19 cellular contexts compared by ENCODE assay signal in the genomic region with DNA sequence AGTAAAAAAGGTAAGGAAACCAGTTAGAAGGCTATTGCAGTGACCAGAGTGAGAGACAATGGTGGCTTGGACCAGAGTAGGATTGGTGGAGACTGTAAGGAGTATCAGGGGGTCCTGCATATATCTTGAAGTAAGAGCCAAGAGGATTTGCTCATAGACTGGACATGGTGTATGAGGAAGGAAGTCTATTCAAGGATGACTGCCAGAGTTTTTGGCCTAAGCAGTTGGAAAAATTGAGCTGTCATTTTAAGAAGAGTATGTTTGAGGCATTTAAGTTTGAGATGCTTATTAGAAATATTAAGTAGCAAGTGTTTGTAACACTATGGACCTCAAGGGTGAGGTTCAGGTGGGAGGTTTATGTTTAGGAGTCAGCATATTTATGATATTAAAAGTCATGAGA.
A peak's percentile ranks its signal among the peaks of the same experiment; 100 is the strongest.
DNase-seq lines count a peak whose midpoint lies in the region; ATAC-seq, FAIRE-seq and TF ChIP-seq lines count a peak whose summit lies in the region.
"Had no signal": no experiment of that assay in that cellular context is flagged by ENCODE, and none has a peak within 500 bp of the region (broad histone marks: within the 10 kb centered on the region; RNA-seq: fewer than 3 reads in every experiment).

No MANE protein-coding gene starts in this region.

- POLR2A ChIA-PET in SK-N-SH (lab: Yijun Ruan, JAX) (no interaction called here), GM12878 (lab: Charles Lee) (no interaction called here)

- H3K36me3 Mint-ChIP-seq in stimulated activated naive B cell treated with anti-CD40 and anti-IgM and Interleukin-4, amounts not matched to agents 10 μg/mL and 1 μg/mL and 100 μg/mL, for 72 hours, result no peaks in the 10 kb centered on the region
- H3K36me3 Mint-ChIP-seq: CD14-positive monocyte; CD4-positive, alpha-beta memory T cell; IgD-negative memory B cell had no signal

- H3K4me2 ChIP-seq in SK-N-SH, result peak overlapping the region; percentile 4; the same call in 1 of the 2 replicates
- no peak overlapping the region for H3K4me2 ChIP-seq in GM12878 (ENCODE audit: control insufficient read depth, insufficient read depth)
- H3K4me2 ChIP-seq: BLaER1 had no signal

- RAD21 ChIA-PET in GM12878 (lab: Charles Lee; ENCODE audit: unreplicated experiment), result no interaction called here

- H3K9ac ChIP-seq in SK-N-SH (no peak overlapping the region), GM12878 (ENCODE audit: control insufficient read depth, insufficient read depth, low read length) (no peak overlapping the region)
- H3K9ac ChIP-seq: BLaER1, GM23248 had no signal

- CTCF ChIA-PET in SK-N-SH (lab: Yijun Ruan, JAX), result no interaction called here
- CTCF ChIA-PET in GM12878 (lab: Yijun Ruan, JAX), result no interaction called here

- no TSS peak for BruUV-seq in GM12878 (replicated peaks; lab: Mats Ljungman, UMichigan)

- SMC1A ChIA-PET in GM12878 (lab: Charles Lee; ENCODE audit: uncharacterized antibody, unreplicated experiment), result no interaction called here

- no peak for TF ChIP-seq CTCF in SK-N-SH (IDR thresholded peaks at IDR 0.05)
- no peak for TF ChIP-seq CTCF in GM12878 (IDR thresholded peaks at IDR 0.05 in 2 of 3, conservative IDR thresholded peaks at IDR 0.05 in 1 of 3; ENCODE audit: control insufficient read depth in 2 of 3, extremely low read depth in 1 of 3, insufficient read depth in 1 of 3, low read depth in 3 of 3, low read length in 3 of 3)
- TF ChIP-seq CTCF in coronary artery (IDR thresholded peaks at IDR 0.05), result no peak

- H3K4me1 Mint-ChIP-seq in stimulated activated naive B cell treated with anti-CD40 and anti-IgM and Interleukin-4, amounts not matched to agents 10 μg/mL and 1 μg/mL and 100 μg/mL, for 72 hours, result no peaks in the 10 kb centered on the region
- H3K4me1 Mint-ChIP-seq: CD14-positive monocyte; CD4-positive, alpha-beta memory T cell had no signal

- intact Hi-C loops in GM12878 (cut with micrococcal nuclease; ENCODE audit: unreplicated experiment), result no loop called here

- H3K36me3 ChIP-seq in SK-N-SH (replicated peaks in 1 of 2; ENCODE audit: control insufficient read depth in 1 of 2, insufficient read depth in 2 of 2, low read length in 1 of 2) (no peaks in the 10 kb centered on the region), GM12878 (ENCODE audit: control insufficient read depth in 2 of 2, insufficient read depth in 2 of 2, low read length in 1 of 2) (no peaks in the 10 kb centered on the region)
- H3K36me3 ChIP-seq: BLaER1 had no signal

- DNase-seq in SK-N-SH (no peak), GM12878 (ENCODE audit: low read depth, low spot score) (no peak), fibroblast of gingiva (ENCODE audit: low read depth) (peak; percentile 31), coronary artery (ENCODE audit: low spot score) (no peak), amniotic stem cell (lab: John Stamatoyannopoulos, UW) (no peak)
- no peak for DNase-seq in stimulated activated naive B cell treated with anti-CD40 and anti-IgM and Interleukin-4, amounts not matched to agents 10 μg/mL and 1 μg/mL and 100 μg/mL, for 72 hours
- DNase-seq: CD4-positive, alpha-beta memory T cell; DMS79 treated with DMSO at 0.1 percent for 48 hours; GF-D8; GM23248; HCEC 1CT had no signal

- peak; percentile 56 for FAIRE-seq in GM12878 (lab: Jason Lieb, UNC)
- FAIRE-seq: GM19239, H54, HTR-8/SVneo had no signal

- H3K27ac ChIP-seq in SK-N-SH (ENCODE audit: low read depth in 2 of 2, low read length in 1 of 2) (no peak overlapping the region), GM12878 (ENCODE audit: control insufficient read depth, insufficient read depth) (no peak overlapping the region), coronary artery (no peak overlapping the region)
- H3K27ac ChIP-seq: 22Rv1, BLaER1, GM23248 had no signal

- no peak for ATAC-seq in SK-N-SH treated with all-trans-retinoic acid at 6 μM for 48 hours
- no peak for ATAC-seq in GM12878
- ATAC-seq in stimulated activated naive B cell treated with anti-CD40 and anti-IgM and Interleukin-4, amounts not matched to agents 10 μg/mL and 1 μg/mL and 100 μg/mL, for 72 hours (replicated peaks), result no peak

- H4K20me1 ChIP-seq in SK-N-SH (ENCODE audit: insufficient read depth) (no peaks in the 10 kb centered on the region), GM12878 (ENCODE audit: control insufficient read depth, insufficient read depth) (no peaks in the 10 kb centered on the region)
- H4K20me1 ChIP-seq: BLaER1 had no signal

- H2AFZ ChIP-seq in SK-N-SH (ENCODE audit: low read depth), result no peak overlapping the region
- no peak overlapping the region for H2AFZ ChIP-seq in GM12878 (ENCODE audit: control insufficient read depth, low read depth, low read length)

- in situ Hi-C loops in GM12878 (cut with MboI), result no loop called here

- H3K4me3 ChIP-seq in SK-N-SH (ENCODE audit: low read depth in 2 of 2, low read length in 1 of 2) (no peak overlapping the region; a peak in 1 of 4 replicates), GM12878 (no peak overlapping the region), coronary artery (no peak overlapping the region)
- H3K4me3 ChIP-seq: BLaER1, GM23248 had no signal

- H3K9me3 ChIP-seq in SK-N-SH, result no peaks in the 10 kb centered on the region
- no peaks in the 10 kb centered on the region for H3K9me3 ChIP-seq in GM12878 (replicated peaks; ENCODE audit: control insufficient read depth, insufficient read depth, low read length)
- H3K9me3 ChIP-seq: BLaER1 had no signal

- H3K4me3 Mint-ChIP-seq in stimulated activated naive B cell treated with anti-CD40 and anti-IgM and Interleukin-4, amounts not matched to agents 10 μg/mL and 1 μg/mL and 100 μg/mL, for 72 hours, result no peak overlapping the region
- H3K4me3 Mint-ChIP-seq: CD14-positive monocyte; CD4-positive, alpha-beta memory T cell; IgD-negative memory B cell had no signal

- H3K27ac Mint-ChIP-seq in stimulated activated naive B cell treated with anti-CD40 and anti-IgM and Interleukin-4, amounts not matched to agents 10 μg/mL and 1 μg/mL and 100 μg/mL, for 72 hours, result no peak overlapping the region
- H3K27ac Mint-ChIP-seq: CD14-positive monocyte; CD4-positive, alpha-beta memory T cell had no signal

- H3K27me3 Mint-ChIP-seq in stimulated activated naive B cell treated with anti-CD40 and anti-IgM and Interleukin-4, amounts not matched to agents 10 μg/mL and 1 μg/mL and 100 μg/mL, for 72 hours, result no peaks in the 10 kb centered on the region
- H3K27me3 Mint-ChIP-seq: CD4-positive, alpha-beta memory T cell; IgD-negative memory B cell had no signal

- TF ChIP-seq POLR2A in GM12878 (IDR thresholded peaks at IDR 0.05; ENCODE audit: low read depth, low read length), result no peak

- H3K9me3 Mint-ChIP-seq in stimulated activated naive B cell treated with anti-CD40 and anti-IgM and Interleukin-4, amounts not matched to agents 10 μg/mL and 1 μg/mL and 100 μg/mL, for 72 hours, result no peaks in the 10 kb centered on the region
- H3K9me3 Mint-ChIP-seq: CD14-positive monocyte had no signal

- peaks cover 10% of the 10 kb centered on the region for H3F3A ChIP-seq in SK-N-SH (replicated peaks; ENCODE audit: insufficient read depth)

- no peaks in the 10 kb centered on the region for H3K27me3 ChIP-seq in SK-N-SH (ENCODE audit: insufficient read depth)
- no peaks in the 10 kb centered on the region; a peak in 1 of 4 replicates for H3K27me3 ChIP-seq in GM12878 (replicated peaks in 1 of 2; ENCODE audit: control insufficient read depth in 2 of 2, insufficient read depth in 2 of 2, low read length in 1 of 2)

- TF ChIP-seq EP300 in SK-N-SH (IDR thresholded peaks at IDR 0.05; ENCODE audit: borderline replicate concordance in 1 of 2, low read depth in 1 of 2, low read length in 1 of 2), result no peak
- no peak for TF ChIP-seq EP300 in GM12878 (IDR thresholded peaks at IDR 0.05; ENCODE audit: borderline replicate concordance in 1 of 2, control insufficient read depth in 1 of 2, low read depth in 2 of 2, low read length in 2 of 2)

- H3K4me1 ChIP-seq in SK-N-SH (ENCODE audit: control insufficient read depth in 1 of 2, insufficient read depth in 2 of 2, low read depth in 1 of 2, low read length in 1 of 2), result peaks cover 0 to 11% of the 10 kb centered on the region in 2 experiments; a peak in 2 of 4 replicates
- no peaks in the 10 kb centered on the region for H3K4me1 ChIP-seq in GM12878 (ENCODE audit: control insufficient read depth, insufficient read depth, low read length)
- H3K4me1 ChIP-seq: BLaER1 had no signal

- no peaks in the 10 kb centered on the region for H3K9me2 ChIP-seq in SK-N-SH

- TF ChIP-seq RAD21 in SK-N-SH (IDR thresholded peaks at IDR 0.05; ENCODE audit: low read length) (no peak), GM12878 (IDR thresholded peaks at IDR 0.05; ENCODE audit: insufficient read depth, low read depth, low read length) (no peak)

- peaks cover 22% of the 10 kb centered on the region for H3K79me2 ChIP-seq in SK-N-SH (ENCODE audit: insufficient read depth)
- no peaks in the 10 kb centered on the region for H3K79me2 ChIP-seq in GM12878 (ENCODE audit: control insufficient read depth, insufficient read depth, low read length)

TF ChIP-seq in SK-N-SH, 30 proteins besides CTCF, POLR2A, EP300 and RAD21 (continues in another document):
- TF ChIP-seq SMC3 (IDR thresholded peaks at IDR 0.05; ENCODE audit: low read depth, low read length), result no peak
- TF ChIP-seq TEAD4 (IDR thresholded peaks at IDR 0.05; ENCODE audit: borderline replicate concordance, insufficient read depth), result no peak
- TF ChIP-seq NFIC (IDR thresholded peaks at IDR 0.05; ENCODE audit: borderline replicate concordance), result no peak

TF ChIP-seq in SK-N-SH treated with all-trans-retinoic acid at 6 μM for 48 hours, 23 proteins besides CTCF, POLR2A, EP300 and RAD21 (continues in another document):
- no peak for TF ChIP-seq CSDC2 (CRISPR knock-in tag; IDR thresholded peaks at IDR 0.05)
